14 cellular contexts compared by ENCODE assay signal in genomic region chr1:41423511-41424191, GRCh38.
DNase-seq lines count a peak whose midpoint lies in the region; ATAC-seq, FAIRE-seq and TF ChIP-seq lines count a peak whose summit lies in the region.
"Had no signal": no experiment of that assay in that cellular context is flagged by ENCODE, and none has a peak within 500 bp of the region (broad histone marks: within the 10 kb centered on the region; RNA-seq: fewer than 3 reads in every experiment).

No MANE protein-coding gene starts in this region.

- no peaks in the 10 kb centered on the region for H3K4me1 ChIP-seq in BE2C
- peaks cover 0 to 7% (median 2%) of the 10 kb centered on the region in 4 experiments; a peak in 4 of 7 replicates for H3K4me1 ChIP-seq in H1 (replicated peaks in 1 of 4; ENCODE audit: control insufficient read depth in 3 of 4, insufficient read depth in 4 of 4, low read length in 3 of 4)
- no peaks in the 10 kb centered on the region for H3K4me1 ChIP-seq in mucosa of descending colon (ENCODE audit: low read depth)

- H4K91ac ChIP-seq in H1 (replicated peaks; ENCODE audit: insufficient read length, low read length), result no peak overlapping the region

- 69% methylated on average over 23 of the region's 38 CpGs; no CpG with 5 or more reads in 1 of the 2 experiments for WGBS in H1 (ENCODE audit: extremely low coverage in 1 of 2, insufficient coverage in 1 of 2, insufficient read length in 1 of 2, insufficient replicate concordance in 2 of 2, low coverage in 1 of 2, low lambda C conversion rate in 2 of 2, missing lambda C conversion rate in 1 of 2), 2 experiments

- H3K27ac Mint-ChIP-seq in HFFc6, result no peak overlapping the region
- H3K27ac Mint-ChIP-seq in activated CD4-positive, alpha-beta memory T cell treated with anti-CD3 and anti-CD28 coated beads, Interleukin-2, amount 10 ng/mL, durations not matched to agents 7 days and 5 days, result no peak overlapping the region
- H3K27ac Mint-ChIP-seq: CD4-positive, CD25-positive, alpha-beta regulatory T cell had no signal

- H3K36me3 Mint-ChIP-seq in HFFc6 (ENCODE audit: low read depth), result no peaks in the 10 kb centered on the region
- no peaks in the 10 kb centered on the region for H3K36me3 Mint-ChIP-seq in activated CD4-positive, alpha-beta memory T cell treated with anti-CD3 and anti-CD28 coated beads, Interleukin-2, amount 10 ng/mL, durations not matched to agents 7 days and 5 days (ENCODE audit: low read depth)
- H3K36me3 Mint-ChIP-seq: CD4-positive, CD25-positive, alpha-beta regulatory T cell had no signal

- peaks cover 12% of the 10 kb centered on the region; the same call in 1 of the 2 replicates for H3K23me2 ChIP-seq in H1 (ENCODE audit: low read depth, low read length)

- H3K18ac ChIP-seq in H1 (ENCODE audit: extremely low read depth, low read length), result no peak overlapping the region

- H3K14ac ChIP-seq in H1 (ENCODE audit: insufficient read length), result no peak overlapping the region

- H3K4ac ChIP-seq in H1 (replicated peaks; ENCODE audit: insufficient read length, low read depth, low read length), result no peak overlapping the region

- no peak overlapping the region for H3K4me3 Mint-ChIP-seq in HFFc6
- no peak overlapping the region for H3K4me3 Mint-ChIP-seq in activated CD4-positive, alpha-beta memory T cell treated with anti-CD3 and anti-CD28 coated beads, Interleukin-2, amount 10 ng/mL, durations not matched to agents 7 days and 5 days
- H3K4me3 Mint-ChIP-seq: CD4-positive, CD25-positive, alpha-beta regulatory T cell had no signal

- TF ChIP-seq POLR2A in H1 (IDR thresholded peaks at IDR 0.05; ENCODE audit: control extremely low read depth in 1 of 2, low read depth in 2 of 2, low read length in 2 of 2), result no peak

- H2BK15ac ChIP-seq in H1 (ENCODE audit: low read length), result no peak overlapping the region

- H3K4me3 ChIP-seq in BE2C (ENCODE audit: low read depth, low read length) (peak overlapping the region; percentile 43), H1 (ENCODE audit: extremely low read depth in 1 of 4, insufficient read depth in 2 of 4, low read depth in 3 of 4, low read length in 4 of 4) (no peak overlapping the region), mucosa of descending colon (no peak overlapping the region)
- H3K4me3 ChIP-seq: SK-N-MC had no signal

- H3K27me3 Mint-ChIP-seq in HFFc6 (ENCODE audit: insufficient read depth), result peaks cover 3% of the 10 kb centered on the region
- H3K27me3 Mint-ChIP-seq in activated CD4-positive, alpha-beta memory T cell treated with anti-CD3 and anti-CD28 coated beads, Interleukin-2, amount 10 ng/mL, durations not matched to agents 7 days and 5 days, result no peaks in the 10 kb centered on the region
- H3K27me3 Mint-ChIP-seq: CD4-positive, CD25-positive, alpha-beta regulatory T cell had no signal

- ATAC-seq in mucosa of descending colon, result peak; percentile 8

- peak; percentile 60 for TF ChIP-seq CTCF in BE2C (IDR thresholded peaks at IDR 0.05; ENCODE audit: low read depth, low read length)
- TF ChIP-seq CTCF in HFFc6 (IDR thresholded peaks at IDR 0.05), result peak; percentile 64
- TF ChIP-seq CTCF in H1 (IDR thresholded peaks at IDR 0.05; ENCODE audit: control extremely low read depth in 1 of 3, insufficient read depth in 1 of 3, low read depth in 1 of 3, low read length in 3 of 3), result peak; percentile 62 to 89 (median 65)
- no peak for TF ChIP-seq CTCF in mucosa of descending colon (IDR thresholded peaks at IDR 0.05)

- H3K79me2 ChIP-seq in H1 (ENCODE audit: control insufficient read depth in 1 of 2, insufficient read depth in 2 of 2, low read length in 2 of 2), result peaks cover 0 to 3% of the 10 kb centered on the region in 2 experiments; a peak in 1 of 4 replicates

- 0 out of 4 replicates have a peak overlapping the region, but pooled peaks of 1 of the 2 experiments have one; percentile 1 for H3K4me2 ChIP-seq in H1 (ENCODE audit: insufficient read depth in 1 of 2, low read depth in 2 of 2, low read length in 2 of 2)

- TF ChIP-seq RAD21 in H1 (IDR thresholded peaks at IDR 0.05 in 1 of 2, conservative IDR thresholded peaks at IDR 0.05 in 1 of 2; ENCODE audit: low read depth in 2 of 2, low read length in 2 of 2), result peak; percentile 58 to 72

- H3K9me3 Mint-ChIP-seq in HFFc6, result no peaks in the 10 kb centered on the region
- H3K9me3 Mint-ChIP-seq in activated CD4-positive, alpha-beta memory T cell treated with anti-CD3 and anti-CD28 coated beads, Interleukin-2, amount 10 ng/mL, durations not matched to agents 7 days and 5 days, result no peaks in the 10 kb centered on the region
- H3K9me3 Mint-ChIP-seq: CD4-positive, CD25-positive, alpha-beta regulatory T cell had no signal

- POLR2A ChIA-PET in H1 (lab: Charles Lee; ENCODE audit: partially characterized antibody), result interaction anchor here (0.9 to 1.4 kb wide), 6 partner anchors 37 to 68 kb away, joined by 3 to 5 read pairs (median 3); no protein-coding TSS in a partner anchor
- POLR2A ChIA-PET in activated CD4-positive, alpha-beta memory T cell treated with anti-CD3 and anti-CD28 coated beads, Interleukin-2, amount 10 ng/mL, durations not matched to agents 7 days and 5 days (lab: Charles Lee), result no interaction called here

- H3K9ac ChIP-seq in H1 (replicated peaks in 1 of 4; ENCODE audit: extremely low read depth in 1 of 4, low read depth in 3 of 4, low read length in 3 of 4), result no peak overlapping the region

- H3K79me1 ChIP-seq in H1 (ENCODE audit: low read depth, low read length), result no peaks in the 10 kb centered on the region; the same call in 1 of the 2 replicates

- peaks cover 3% of the 10 kb centered on the region for H3K4me1 Mint-ChIP-seq in HFFc6 (ENCODE audit: low read depth)
- no peaks in the 10 kb centered on the region for H3K4me1 Mint-ChIP-seq in activated CD4-positive, alpha-beta memory T cell treated with anti-CD3 and anti-CD28 coated beads, Interleukin-2, amount 10 ng/mL, durations not matched to agents 7 days and 5 days
- H3K4me1 Mint-ChIP-seq: CD4-positive, CD25-positive, alpha-beta regulatory T cell had no signal

- no peak overlapping the region for H2BK20ac ChIP-seq in H1 (ENCODE audit: low read length)

- H3K56ac ChIP-seq in H1 (replicated peaks; ENCODE audit: insufficient read length, low read depth, low read length), result no peak overlapping the region

- 0 out of 2 replicates have a peak overlapping the region, but pooled peaks have one; percentile 10 for H2BK12ac ChIP-seq in H1 (ENCODE audit: low read depth, low read length)

- DNase-seq in BE2C, result peak; percentile 57
- no peak for DNase-seq in HFFc6
- DNase-seq in H1 (ENCODE audit: low read depth in 1 of 2, low spot score in 2 of 2), result peak in 1 of 2 experiments; percentile 79
- DNase-seq in mucosa of descending colon, result peak in 2 of 3 donors; percentile 18 to 37
- DNase-seq in activated CD4-positive, CD25-positive, alpha-beta regulatory T cell treated with anti-CD3 and anti-CD28 coated beads, Interleukin-2, amount 50 U/mL, for 72 hours, result no peak
- no peak for DNase-seq in activated CD4-positive, alpha-beta memory T cell treated with anti-CD3 and anti-CD28 coated beads, Interleukin-2, amount 10 ng/mL, durations not matched to agents 7 days and 5 days
- no peak for DNase-seq in Ammon's horn (ENCODE audit: low spot score)
- DNase-seq in activated naive CD4-positive, alpha-beta T cell (lab: John Stamatoyannopoulos, UW), result no peak
- DNase-seq: CD4-positive, CD25-positive, alpha-beta regulatory T cell; NCI-H2081; stimulated activated CD4-positive, alpha-beta T cell treated with anti-CD3 and anti-CD28 coated beads, Interleukin-2, amount 100 ng/mL, for 24 hours had no signal

- CTCF ChIA-PET in H1 (lab: Charles Lee; ENCODE audit: partially characterized antibody), result interaction anchor here (0.5 to 16.3 kb wide), 32 partner anchors 9 to 164 kb away, joined by 3 to 420 read pairs (median 4); no protein-coding TSS in a partner anchor
- CTCF ChIA-PET in activated CD4-positive, alpha-beta memory T cell treated with anti-CD3 and anti-CD28 coated beads, Interleukin-2, amount 10 ng/mL, durations not matched to agents 7 days and 5 days (lab: Charles Lee), result no interaction called here

- H3K27me3 ChIP-seq in BE2C (no peaks in the 10 kb centered on the region), H1 (replicated peaks in 1 of 4; ENCODE audit: control insufficient read depth in 3 of 4, extremely low read depth in 1 of 4, insufficient read depth in 3 of 4, low read length in 3 of 4) (no peaks in the 10 kb centered on the region)

- no peak overlapping the region for H2BK120ac ChIP-seq in H1 (replicated peaks; ENCODE audit: low read depth, low read length)

- H3K9me3 ChIP-seq in BE2C (no peaks in the 10 kb centered on the region), H1 (ENCODE audit: insufficient read depth in 2 of 2, low read depth in 1 of 2, low read length in 1 of 2) (no peaks in the 10 kb centered on the region), mucosa of descending colon (no peaks in the 10 kb centered on the region)

- no peak overlapping the region for H4K5ac ChIP-seq in H1 (ENCODE audit: insufficient read length, low read depth, low read length)

- no peak overlapping the region for H2AK5ac ChIP-seq in H1 (ENCODE audit: low read depth, low read length)

- no peak overlapping the region; the same call in 1 of the 2 replicates for H4K8ac ChIP-seq in H1 (ENCODE audit: extremely low read depth, insufficient read depth, low read length)

- no peak for FAIRE-seq in H1 (lab: Jason Lieb, UNC)
- FAIRE-seq: astrocyte, frontal cortex had no signal

- TF ChIP-seq EP300 in H1 (IDR thresholded peaks at IDR 0.05; ENCODE audit: borderline replicate concordance in 1 of 2, low read depth in 2 of 2, low read length in 2 of 2), result no peak

- H3K27ac ChIP-seq in H1 (ENCODE audit: low read depth, low read length), result no peak overlapping the region
- H3K27ac ChIP-seq: SK-N-MC had no signal

- H3K23ac ChIP-seq in H1 (ENCODE audit: insufficient read length), result no peak overlapping the region

- H4K20me1 ChIP-seq in H1 (replicated peaks in 1 of 2; ENCODE audit: control insufficient read depth in 1 of 2, insufficient read depth in 2 of 2, low read length in 2 of 2), result peaks cover 0 to 14% of the 10 kb centered on the region in 2 experiments

- H3K36me3 ChIP-seq in BE2C, result no peaks in the 10 kb centered on the region
- no peaks in the 10 kb centered on the region; a peak in 1 of 8 replicates for H3K36me3 ChIP-seq in H1 (ENCODE audit: control insufficient read depth in 2 of 4, insufficient read depth in 4 of 4, low read length in 3 of 4)
- H3K36me3 ChIP-seq in mucosa of descending colon (ENCODE audit: low read depth), result no peaks in the 10 kb centered on the region

- H2AFZ ChIP-seq in H1 (ENCODE audit: low read length), result no peak overlapping the region

- intact Hi-C loops in mucosa of descending colon (cut with DNase I, micrococcal nuclease), result no loop called here

- H2BK5ac ChIP-seq in H1 (ENCODE audit: low read depth, low read length), result no peak overlapping the region

TF ChIP-seq in H1, 55 proteins besides CTCF, POLR2A, EP300 and RAD21:
- TF ChIP-seq MAX (IDR thresholded peaks at IDR 0.05) (peak; percentile 39; the same call in 1 of the 2 replicates), RFX5 (IDR thresholded peaks at IDR 0.05; ENCODE audit: borderline replicate concordance, low read depth, low read length) (no peak)

Comparison
In these comparisons a context has a peak if more than half of its experiments do, and no peak if none do; other contexts are left out.
1. DNase-seq: peak in BE2C (single experiment) and mucosa of descending colon (2 of 3); none in HFFc6 (single experiment), activated CD4-positive, CD25-positive, alpha-beta regulatory T cell treated with anti-CD3 and anti-CD28 coated beads, Interleukin-2, amount 50 U/mL, for 72 hours (single experiment), activated CD4-positive, alpha-beta memory T cell treated with anti-CD3 and anti-CD28 coated beads, Interleukin-2, amount 10 ng/mL, durations not matched to agents 7 days and 5 days (single experiment), Ammon's horn (single experiment) and activated naive CD4-positive, alpha-beta T cell (0 of 4).